ENCODE assay signal across 8 cellular contexts in the genomic region with DNA sequence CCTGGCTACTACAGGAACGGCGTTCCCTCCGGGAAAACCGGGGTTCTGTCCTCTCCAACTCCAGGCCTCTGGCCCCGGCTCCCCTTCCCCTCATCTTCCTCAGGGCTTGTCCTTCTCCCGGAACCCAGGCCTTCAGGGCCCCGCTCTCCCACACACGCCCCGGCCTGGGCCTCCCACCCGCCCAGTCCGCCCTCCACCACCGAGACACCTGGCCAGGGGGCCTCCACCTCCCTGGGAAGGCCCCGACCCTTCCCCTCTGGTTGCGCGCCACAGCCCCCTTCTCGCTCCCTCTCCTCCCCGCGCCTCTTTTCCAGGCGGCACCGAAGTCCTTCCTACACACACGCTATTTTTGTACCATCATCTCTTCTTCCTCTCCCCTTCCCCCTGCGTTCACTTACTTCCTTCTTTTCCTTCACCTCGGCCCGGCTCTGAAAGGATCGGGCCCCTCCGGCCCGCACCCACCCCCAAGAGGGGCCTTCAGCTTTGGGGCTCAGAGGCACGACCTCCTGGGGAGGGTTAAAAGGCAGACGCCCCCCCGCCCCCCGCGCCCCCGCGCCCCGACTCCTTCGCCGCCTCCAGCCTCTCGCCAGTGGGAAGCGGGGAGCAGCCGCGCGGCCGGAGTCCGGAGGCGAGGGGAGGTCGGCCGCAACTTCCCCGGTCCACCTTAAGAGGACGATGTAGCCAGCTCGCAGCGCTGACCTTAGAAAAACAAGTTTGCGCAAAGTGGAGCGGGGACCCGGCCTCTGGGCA. TPM values are rescaled to one million over a fixed set of nuclear protein-coding genes. Genes with fewer than 3 reads are reported as not detected.
A peak's percentile ranks its signal among the peaks of the same experiment; 100 is the strongest.
DNase-seq lines count a peak whose midpoint lies in the region; ATAC-seq, FAIRE-seq and TF ChIP-seq lines count a peak whose summit lies in the region.
"Had no signal": no experiment of that assay in that cellular context is flagged by ENCODE, and none has a peak within 500 bp of the region (broad histone marks: within the 10 kb centered on the region; RNA-seq: fewer than 3 reads in every experiment).

No MANE protein-coding gene starts in this region.

- 0 out of 4 replicates have a peak, but pooled peaks of 1 of the 2 experiments have one; percentile 9 for TF ChIP-seq EP300 in HepG2 (IDR thresholded peaks at IDR 0.05; ENCODE audit: low read depth in 2 of 2, low read length in 2 of 2)
- TF ChIP-seq EP300 in HepG2 (CRISPR knock-in tag; IDR thresholded peaks at IDR 0.05; ENCODE audit: borderline replicate concordance): no peak
- no peak for TF ChIP-seq EP300 in suprapubic skin (IDR thresholded peaks at IDR 0.05)

- TF ChIP-seq CTCF in Loucy (conservative IDR thresholded peaks at IDR 0.05; ENCODE audit: low read length) (no peak), body of pancreas (IDR thresholded peaks at IDR 0.05) (no peak), HepG2 (CRISPR knock-in tag; IDR thresholded peaks at IDR 0.05) (no peak), suprapubic skin (IDR thresholded peaks at IDR 0.05) (peak in 1 of 2 donors; percentile 7)

- no peak overlapping the region for H2AFZ ChIP-seq in Loucy (ENCODE audit: low read length)
- no peak overlapping the region for H2AFZ ChIP-seq in HepG2 (ENCODE audit: low read length)

- H3K36me3 ChIP-seq in Loucy (ENCODE audit: insufficient read depth, low read length) (no peaks in the 10 kb centered on the region), body of pancreas (replicated peaks in 1 of 2; ENCODE audit: insufficient read depth in 1 of 2, low read depth in 2 of 2) (no peaks in the 10 kb centered on the region), HepG2 (replicated peaks in 1 of 2; ENCODE audit: control insufficient read depth in 1 of 2, insufficient read depth in 2 of 2, low read length in 2 of 2) (no peaks in the 10 kb centered on the region), suprapubic skin (no peaks in the 10 kb centered on the region)

- no TSS peak for BruUV-seq in HepG2 (replicated peaks; lab: Mats Ljungman, UMichigan)

- ATAC-seq in body of pancreas (no peak), HepG2 (no peak; the same call in 2 of the 3 replicates), GM21786 (IDR thresholded peaks at IDR 0.05; ENCODE audit: unreplicated experiment) (no peak)

- peaks cover 15% of the 10 kb centered on the region for H3K27me3 ChIP-seq in Loucy (ENCODE audit: insufficient read depth, low read length, poor library complexity, severe bottlenecking)
- H3K27me3 ChIP-seq in body of pancreas: no peaks in the 10 kb centered on the region
- peaks cover 11 to 20% of the 10 kb centered on the region in 2 experiments for H3K27me3 ChIP-seq in HepG2 (ENCODE audit: control insufficient read depth in 1 of 2, insufficient read depth in 2 of 2, low read length in 2 of 2)
- no peaks in the 10 kb centered on the region for H3K27me3 ChIP-seq in suprapubic skin

- H3K4me2 ChIP-seq in Loucy (ENCODE audit: low read depth, low read length, poor library complexity, severe bottlenecking) (peak overlapping the region; percentile 73), HepG2 (ENCODE audit: low read depth, low read length) (peak overlapping the region; percentile 88)

- POLR2A ChIA-PET in HepG2 (lab: Yijun Ruan, JAX): interaction anchor here (1.2 to 1.5 kb wide), 3 partner anchors 8 to 66 kb away, joined by 3 to 6 read pairs (median 5); no protein-coding TSS in a partner anchor

- intact Hi-C loops in body of pancreas (cut with DNase I): no loop called here
- intact Hi-C loops in HepG2 (cut with micrococcal nuclease; ENCODE audit: unreplicated experiment): no loop called here

- CTCF ChIA-PET in HepG2 (lab: Yijun Ruan, JAX; ENCODE audit: low intra/inter-chr PET ratio, low total read pairs): no interaction called here

- DNase-seq in body of pancreas: peak in 2 of 4 donors; percentile 70 to 74
- DNase-seq in HepG2 (ENCODE audit: low spot score): peak; percentile 53
- DNase-seq in suprapubic skin (ENCODE audit: low spot score in 2 of 2): no peak
- no peak for DNase-seq in SW 1271 (lab: John Stamatoyannopoulos, UW)
- no peak for DNase-seq in NCI-H345 (lab: John Stamatoyannopoulos, UW)

- H3K9ac ChIP-seq in Loucy (ENCODE audit: low read depth, low read length, poor library complexity, severe bottlenecking) (no peak overlapping the region), HepG2 (ENCODE audit: insufficient read depth, low read depth, low read length) (peak overlapping the region; percentile 57; the same call in 1 of the 2 replicates)

- H3K4me1 ChIP-seq in Loucy (ENCODE audit: insufficient read depth, low read length, poor library complexity, severe bottlenecking) (no peaks in the 10 kb centered on the region), body of pancreas (peaks cover 34% of the 10 kb centered on the region), HepG2 (ENCODE audit: insufficient read depth, low read length) (peaks cover 71% of the 10 kb centered on the region), suprapubic skin (peaks cover 74% of the 10 kb centered on the region)

- TF ChIP-seq POLR2A in body of pancreas (IDR thresholded peaks at IDR 0.05) (no peak), HepG2 (IDR thresholded peaks at IDR 0.05; ENCODE audit: insufficient read depth in 1 of 2, low read depth in 2 of 2, low read length in 2 of 2) (no peak), suprapubic skin (IDR thresholded peaks at IDR 0.05) (no peak)

- no peaks in the 10 kb centered on the region for H4K20me1 ChIP-seq in Loucy (ENCODE audit: insufficient read depth, low read length, poor library complexity, severe bottlenecking)
- no peaks in the 10 kb centered on the region; the same call in 1 of the 2 replicates for H4K20me1 ChIP-seq in HepG2 (ENCODE audit: insufficient read depth, low read length)

- TF ChIP-seq RAD21 in HepG2 (CRISPR knock-in tag; IDR thresholded peaks at IDR 0.05): no peak

- peak; percentile 73 for FAIRE-seq in HepG2 (lab: Jason Lieb, UNC)
- FAIRE-seq: TTC549 had no signal

- H3K4me3 ChIP-seq in Loucy (ENCODE audit: low read length, poor library complexity, severe bottlenecking) (no peak overlapping the region), body of pancreas (peak overlapping the region; percentile 6 to 47), HepG2 (replicated peaks in 1 of 3; ENCODE audit: insufficient read depth in 1 of 3, low read depth in 2 of 3, low read length in 3 of 3) (peak overlapping the region; percentile 70 to 81 (median 76)), suprapubic skin (peak overlapping the region; percentile 82)

- 14 to 24% methylated on average over 34 to 51 of the region's 54 CpGs for WGBS in body of pancreas, 2 donors
- 3% methylated on average over 53 of the region's 54 CpGs for WGBS in HepG2 (ENCODE audit: low lambda C conversion rate)
- 26% methylated on average over 32 of the region's 54 CpGs for WGBS in suprapubic skin

- H3K9me3 ChIP-seq in Loucy (ENCODE audit: insufficient read depth, low read depth, low read length) (no peaks in the 10 kb centered on the region), body of pancreas (no peaks in the 10 kb centered on the region), HepG2 (ENCODE audit: low read length) (no peaks in the 10 kb centered on the region), suprapubic skin (no peaks in the 10 kb centered on the region)

- H3K27ac ChIP-seq in body of pancreas: peak overlapping the region; percentile 70 to 90 (median 82)
- H3K27ac ChIP-seq in HepG2 (ENCODE audit: extremely low read length, insufficient read depth, low read length): no peak overlapping the region
- H3K27ac ChIP-seq in suprapubic skin: peak overlapping the region; percentile 95

- no peaks in the 10 kb centered on the region for H3K9me2 ChIP-seq in Loucy (replicated peaks; ENCODE audit: low read depth, low read length)

- no peaks in the 10 kb centered on the region for H3F3A ChIP-seq in Loucy (ENCODE audit: low read depth)

- H3K79me2 ChIP-seq in Loucy (ENCODE audit: insufficient read depth, low read length) (no peaks in the 10 kb centered on the region), HepG2 (ENCODE audit: insufficient read depth, low read length) (peaks cover 5% of the 10 kb centered on the region)

- in situ Hi-C loops in HepG2 (cut with HindIII; ENCODE audit: extremely low pct_ligation_motif_present, low pct_unique_long_range_greater_than_20kb): no loop called here

TF ChIP-seq in HepG2, 621 proteins besides CTCF, POLR2A, EP300 and RAD21 (continues in another document):
- TF ChIP-seq HNF4G (IDR thresholded peaks at IDR 0.05; ENCODE audit: borderline replicate concordance, low read depth, low read length): 0 out of 2 replicates have a peak, but pooled peaks have one; percentile 32
- no peak for TF ChIP-seq HNF4G (CRISPR knock-in tag; IDR thresholded peaks at IDR 0.05; ENCODE audit: borderline replicate concordance, low read depth)
- no peak for TF ChIP-seq SOX6 (IDR thresholded peaks at IDR 0.05)
- 0 out of 2 replicates have a peak, but pooled peaks have one; percentile 17 for TF ChIP-seq SOX6 (CRISPR knock-in tag; IDR thresholded peaks at IDR 0.05)

RNA-seq across cellular contexts. Expression of a gene that starts 1.3 kb away (rescaled TPM):
- total RNA-seq in body of pancreas (10 to 100 TPM; 15.0 to 20.1 TPM), HepG2 (2016; rRNA removed; fragmentation: Illumina TruSeq; extraction: Trizol) (13.1 and 17.6 TPM in 2 replicates), suprapubic skin (10 to 100 TPM; 30.3 to 53.3 (median 47.3) TPM)
- total RNA-seq in HepG2 (2016; cell fraction: cytosol; rRNA removed; fragmentation: Illumina TruSeq; extraction: Trizol; ENCODE audit: low read depth): 7.1 and 7.6 TPM in 2 replicates
- total RNA-seq in HepG2 (2016; cell fraction: insoluble cytoplasmic fraction; rRNA removed; fragmentation: Illumina TruSeq; extraction: Trizol): 12.0 and 17.3 TPM in 2 replicates
- 23.3 and 25.2 TPM in 2 replicates for total RNA-seq in HepG2 (2016; cell fraction: membrane; rRNA removed; fragmentation: Illumina TruSeq; extraction: Trizol)
- 17.5 and 21.7 TPM in 2 replicates for total RNA-seq in HepG2 (2016; cell fraction: nucleus; rRNA removed; fragmentation: Illumina TruSeq; extraction: Trizol)
- polyA plus RNA-seq in HepG2 (2011; rRNA removed): 6.8 and 7.2 TPM in 2 replicates
- polyA plus RNA-seq in HepG2 (2011; cell fraction: cytosol; rRNA removed): 5.4 and 6.5 TPM in 2 replicates
- 9.1 and 9.3 TPM in 2 replicates for polyA plus RNA-seq in HepG2 (2011; cell fraction: nucleus; rRNA removed)
- polyA plus RNA-seq in HepG2 (2012): 2.7 and 4.8 TPM in 2 replicates
- polyA plus RNA-seq in HepG2 (2016; cell fraction: cytosol; fragmentation: Illumina TruSeq; extraction: Trizol; ENCODE audit: low read depth): 20.1 and 21.9 TPM in 2 replicates
- 23.3 and 30.2 TPM in 2 replicates for polyA plus RNA-seq in HepG2 (2016; cell fraction: insoluble cytoplasmic fraction; fragmentation: Illumina TruSeq; extraction: Trizol; ENCODE audit: low read depth)
- polyA plus RNA-seq in HepG2 (2016; cell fraction: membrane; fragmentation: Illumina TruSeq; extraction: Trizol; ENCODE audit: low read depth): 44.9 and 45.6 TPM in 2 replicates
- 53.5 and 55.1 TPM in 2 replicates for polyA plus RNA-seq in HepG2 (2016; cell fraction: nucleus; fragmentation: Illumina TruSeq; extraction: Trizol; ENCODE audit: insufficient read depth, low read depth)
- polyA minus RNA-seq in HepG2 (2011; rRNA and poly(A)+ RNA removed; ENCODE audit: low replicate concordance): 0.05 and 6.2 TPM in 2 replicates
- polyA minus RNA-seq in HepG2 (2011; cell fraction: cytosol; rRNA and poly(A)+ RNA removed): 2.5 and 3.8 TPM in 2 replicates
- 2.4 and 2.6 TPM in 2 replicates for polyA minus RNA-seq in HepG2 (2011; cell fraction: nucleus; rRNA and poly(A)+ RNA removed)
